ENCODE assay signal across 1 cellular context in the genomic region with DNA sequence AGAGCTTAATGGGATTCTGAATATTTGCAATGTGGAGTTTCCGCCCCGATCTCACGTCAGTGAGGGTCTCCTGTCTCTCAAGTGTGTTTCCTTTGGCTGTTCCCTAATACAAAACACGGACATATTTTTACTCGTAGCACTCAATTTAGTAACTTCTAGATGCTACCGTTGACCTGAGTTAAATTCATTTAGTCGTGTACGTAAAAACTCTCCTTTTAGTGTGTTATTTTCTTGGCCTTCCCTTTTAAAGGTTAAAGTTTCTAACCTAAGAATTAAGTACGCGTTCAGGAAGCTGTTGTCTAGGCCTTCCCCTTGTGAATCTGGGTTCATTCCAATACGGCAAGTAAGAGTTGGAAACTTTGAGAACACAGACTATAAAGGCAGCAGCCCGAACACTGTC.
TF ChIP-seq lines count a peak whose summit lies in the region.

No MANE protein-coding gene starts in this region.

TF ChIP-seq in K562, 482 proteins besides CTCF, POLR2A, EP300 and RAD21 (continued from another document):
- TF ChIP-seq ZBTB11 (CRISPR knock-in tag; IDR thresholded peaks at IDR 0.05): peak in 1 of 3 experiments; percentile 63; a peak in 1 of 6 replicates
- TF ChIP-seq, protein P1, sequence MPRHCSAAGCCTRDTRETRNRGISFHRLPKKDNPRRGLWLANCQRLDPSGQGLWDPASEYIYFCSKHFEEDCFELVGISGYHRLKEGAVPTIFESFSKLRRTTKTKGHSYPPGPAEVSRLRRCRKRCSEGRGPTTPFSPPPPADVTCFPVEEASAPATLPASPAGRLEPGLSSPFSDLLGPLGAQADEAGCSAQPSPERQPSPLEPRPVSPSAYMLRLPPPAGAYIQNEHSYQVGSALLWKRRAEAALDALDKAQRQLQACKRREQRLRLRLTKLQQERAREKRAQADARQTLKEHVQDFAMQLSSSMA (CRISPR knock-in tag; IDR thresholded peaks at IDR 0.05): no peak
- TF ChIP-seq, protein P2, sequence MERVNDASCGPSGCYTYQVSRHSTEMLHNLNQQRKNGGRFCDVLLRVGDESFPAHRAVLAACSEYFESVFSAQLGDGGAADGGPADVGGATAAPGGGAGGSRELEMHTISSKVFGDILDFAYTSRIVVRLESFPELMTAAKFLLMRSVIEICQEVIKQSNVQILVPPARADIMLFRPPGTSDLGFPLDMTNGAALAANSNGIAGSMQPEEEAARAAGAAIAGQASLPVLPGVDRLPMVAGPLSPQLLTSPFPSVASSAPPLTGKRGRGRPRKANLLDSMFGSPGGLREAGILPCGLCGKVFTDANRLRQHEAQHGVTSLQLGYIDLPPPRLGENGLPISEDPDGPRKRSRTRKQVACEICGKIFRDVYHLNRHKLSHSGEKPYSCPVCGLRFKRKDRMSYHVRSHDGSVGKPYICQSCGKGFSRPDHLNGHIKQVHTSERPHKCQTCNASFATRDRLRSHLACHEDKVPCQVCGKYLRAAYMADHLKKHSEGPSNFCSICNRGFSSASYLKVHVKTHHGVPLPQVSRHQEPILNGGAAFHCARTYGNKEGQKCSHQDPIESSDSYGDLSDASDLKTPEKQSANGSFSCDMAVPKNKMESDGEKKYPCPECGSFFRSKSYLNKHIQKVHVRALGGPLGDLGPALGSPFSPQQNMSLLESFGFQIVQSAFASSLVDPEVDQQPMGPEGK (CRISPR knock-in tag; IDR thresholded peaks at IDR 0.05; ENCODE audit: borderline replicate concordance): no peak
- TF ChIP-seq ZNF583 (CRISPR knock-in tag; IDR thresholded peaks at IDR 0.05): no peak
- TF ChIP-seq ZNF239 (CRISPR knock-in tag; IDR thresholded peaks at IDR 0.05): no peak
- no peak for TF ChIP-seq POLR3A (IDR thresholded peaks at IDR 0.05; ENCODE audit: borderline replicate concordance, extremely low read depth, insufficient read depth, insufficient read length)
- TF ChIP-seq PPARD (CRISPR knock-in tag; IDR thresholded peaks at IDR 0.05): no peak
- TF ChIP-seq ZNF354B (CRISPR knock-in tag; IDR thresholded peaks at IDR 0.05): no peak
- TF ChIP-seq, protein P3, sequence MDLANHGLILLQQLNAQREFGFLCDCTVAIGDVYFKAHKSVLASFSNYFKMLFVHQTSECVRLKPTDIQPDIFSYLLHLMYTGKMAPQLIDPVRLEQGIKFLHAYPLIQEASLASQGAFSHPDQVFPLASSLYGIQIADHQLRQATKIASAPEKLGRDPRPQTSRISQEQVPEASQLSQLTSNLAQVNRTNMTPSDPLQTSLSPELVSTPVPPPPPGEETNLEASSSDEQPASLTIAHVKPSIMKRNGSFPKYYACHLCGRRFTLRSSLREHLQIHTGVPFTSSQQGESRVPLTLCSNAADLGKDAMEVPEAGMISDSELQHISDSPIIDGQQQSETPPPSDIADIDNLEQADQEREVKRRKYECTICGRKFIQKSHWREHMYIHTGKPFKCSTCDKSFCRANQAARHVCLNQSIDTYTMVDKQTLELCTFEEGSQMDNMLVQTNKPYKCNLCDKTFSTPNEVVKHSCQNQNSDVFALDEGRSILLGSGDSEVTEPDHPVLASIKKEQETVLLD (IDR thresholded peaks at IDR 0.05): no peak
- peak; percentile 35; the same call in 1 of the 2 replicates for TF ChIP-seq ZNF3 (CRISPR knock-in tag; IDR thresholded peaks at IDR 0.05)
- TF ChIP-seq, protein P4, sequence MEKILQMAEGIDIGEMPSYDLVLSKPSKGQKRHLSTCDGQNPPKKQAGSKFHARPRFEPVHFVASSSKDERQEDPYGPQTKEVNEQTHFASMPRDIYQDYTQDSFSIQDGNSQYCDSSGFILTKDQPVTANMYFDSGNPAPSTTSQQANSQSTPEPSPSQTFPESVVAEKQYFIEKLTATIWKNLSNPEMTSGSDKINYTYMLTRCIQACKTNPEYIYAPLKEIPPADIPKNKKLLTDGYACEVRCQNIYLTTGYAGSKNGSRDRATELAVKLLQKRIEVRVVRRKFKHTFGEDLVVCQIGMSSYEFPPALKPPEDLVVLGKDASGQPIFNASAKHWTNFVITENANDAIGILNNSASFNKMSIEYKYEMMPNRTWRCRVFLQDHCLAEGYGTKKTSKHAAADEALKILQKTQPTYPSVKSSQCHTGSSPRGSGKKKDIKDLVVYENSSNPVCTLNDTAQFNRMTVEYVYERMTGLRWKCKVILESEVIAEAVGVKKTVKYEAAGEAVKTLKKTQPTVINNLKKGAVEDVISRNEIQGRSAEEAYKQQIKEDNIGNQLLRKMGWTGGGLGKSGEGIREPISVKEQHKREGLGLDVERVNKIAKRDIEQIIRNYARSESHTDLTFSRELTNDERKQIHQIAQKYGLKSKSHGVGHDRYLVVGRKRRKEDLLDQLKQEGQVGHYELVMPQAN (IDR thresholded peaks at IDR 0.05; ENCODE audit: borderline replicate concordance): no peak
- no peak for TF ChIP-seq POLR2AphosphoS5 (IDR thresholded peaks at IDR 0.05; ENCODE audit: control insufficient read depth, insufficient read depth, low read depth, low read length)
- no peak for TF ChIP-seq PHF21A (IDR thresholded peaks at IDR 0.05; ENCODE audit: borderline replicate concordance, low read depth)
- TF ChIP-seq IRF9 (tag; IDR thresholded peaks at IDR 0.05): no peak
- no peak for TF ChIP-seq ESRRB (CRISPR knock-in tag; IDR thresholded peaks at IDR 0.05; ENCODE audit: borderline replicate concordance)
- no peak for TF ChIP-seq U2AF1 (optimal IDR thresholded peaks at IDR 0.05; ENCODE audit: low read depth, low read length)
- no peak for TF ChIP-seq ATF6 (CRISPR knock-in tag; IDR thresholded peaks at IDR 0.05)
- TF ChIP-seq MTF1 (CRISPR knock-in tag; IDR thresholded peaks at IDR 0.05; ENCODE audit: borderline replicate concordance): peak; percentile 47; the same call in 1 of the 2 replicates
- TF ChIP-seq, protein P5, sequence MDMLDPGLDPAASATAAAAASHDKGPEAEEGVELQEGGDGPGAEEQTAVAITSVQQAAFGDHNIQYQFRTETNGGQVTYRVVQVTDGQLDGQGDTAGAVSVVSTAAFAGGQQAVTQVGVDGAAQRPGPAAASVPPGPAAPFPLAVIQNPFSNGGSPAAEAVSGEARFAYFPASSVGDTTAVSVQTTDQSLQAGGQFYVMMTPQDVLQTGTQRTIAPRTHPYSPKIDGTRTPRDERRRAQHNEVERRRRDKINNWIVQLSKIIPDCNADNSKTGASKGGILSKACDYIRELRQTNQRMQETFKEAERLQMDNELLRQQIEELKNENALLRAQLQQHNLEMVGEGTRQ (CRISPR knock-in tag; IDR thresholded peaks at IDR 0.05): no peak
- no peak for TF ChIP-seq ZFPM2 (CRISPR knock-in tag; IDR thresholded peaks at IDR 0.05)
- TF ChIP-seq RREB1 (CRISPR knock-in tag; IDR thresholded peaks at IDR 0.05): no peak
TF ChIP-seq in K562: peak in this region for 6.
